8 cellular contexts compared by ENCODE assay signal in the genomic region with DNA sequence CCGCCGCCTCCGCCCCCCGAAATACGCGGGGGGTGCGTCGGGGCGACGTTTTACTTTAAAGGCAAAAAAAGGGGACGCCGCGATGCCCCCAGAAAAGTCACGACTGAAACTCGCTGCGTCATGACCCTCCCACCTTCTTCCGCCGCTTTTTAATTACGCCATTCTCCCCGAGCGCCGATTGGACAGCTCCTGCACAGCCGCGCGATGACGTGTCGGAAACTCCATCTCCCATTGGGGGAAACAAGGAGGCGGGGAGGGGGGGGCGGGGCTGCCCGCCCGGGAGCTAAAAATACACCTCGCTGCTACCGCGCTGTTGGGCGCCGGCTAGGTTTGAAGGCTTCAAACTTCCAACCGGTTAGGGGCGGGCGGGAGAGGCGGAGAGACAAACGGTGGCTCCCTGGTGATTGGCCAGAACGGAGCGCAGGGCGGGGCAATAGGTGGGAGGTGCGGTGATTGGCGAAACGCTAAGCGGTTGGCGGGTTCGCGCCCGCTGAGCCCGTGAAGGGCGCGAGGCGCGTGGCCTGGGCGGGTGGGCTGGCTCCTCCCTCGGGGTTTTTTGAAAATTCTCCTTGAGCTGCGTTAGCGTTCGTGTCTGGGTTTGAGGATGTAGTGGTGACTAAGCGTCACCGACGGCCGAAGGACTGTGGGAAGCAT. TPM values are rescaled to one million over a fixed set of nuclear protein-coding genes. Genes with fewer than 3 reads are reported as not detected.
DNase-seq lines count a peak whose midpoint lies in the region; ATAC-seq and TF ChIP-seq lines count a peak whose summit lies in the region.

Gene RHEB (minus strand): TSS at position 131 of the 654 bp plus-strand sequence. CDS start 384 bp downstream, outside the sequence.

- H3K27ac Mint-ChIP-seq in chondrocyte (ENCODE audit: unreplicated experiment): peak within 1 kb of the TSS; percentile 97

- H3K4me3 Mint-ChIP-seq in chondrocyte (ENCODE audit: unreplicated experiment): peak within 1 kb of the TSS; percentile 96

- no peaks in the 10 kb centered on the region for H3K36me3 Mint-ChIP-seq in chondrocyte (ENCODE audit: low read depth)

- no peak for TF ChIP-seq CTCF in AG10803 (conservative IDR thresholded peaks at IDR 0.05; ENCODE audit: low read length)
- no peak for TF ChIP-seq CTCF in chondrocyte (IDR thresholded peaks at IDR 0.05)
- no peak for TF ChIP-seq CTCF in kidney epithelial cell (IDR thresholded peaks at IDR 0.05; ENCODE audit: insufficient read depth, low read length, poor library complexity, severe bottlenecking)

- H3K27me3 ChIP-seq in kidney epithelial cell (ENCODE audit: control insufficient read depth, insufficient read depth, low read length): no peaks in the 10 kb centered on the region

- H3K36me3 ChIP-seq in kidney epithelial cell (ENCODE audit: control insufficient read depth, insufficient read depth, low read length): no peaks in the 10 kb centered on the region

- H3K27me3 Mint-ChIP-seq in chondrocyte (ENCODE audit: low read depth): no peaks in the 10 kb centered on the region

- ATAC-seq in GM19043 (IDR thresholded peaks at IDR 0.05; ENCODE audit: low read depth, unreplicated experiment) (peak; percentile 74), HG03432 (IDR thresholded peaks at IDR 0.05; ENCODE audit: unreplicated experiment) (peak; percentile 84)

- H3K9me3 Mint-ChIP-seq in chondrocyte (ENCODE audit: low read depth): no peaks in the 10 kb centered on the region

- H3K4me1 Mint-ChIP-seq in chondrocyte (ENCODE audit: low read depth): peaks cover 35% of the 10 kb centered on the region

- H3K4me3 ChIP-seq in AG10803 (ENCODE audit: low read length): peak within 1 kb of the TSS; percentile 84
- H3K4me3 ChIP-seq in kidney epithelial cell (ENCODE audit: low read depth, low read length): peak within 1 kb of the TSS; percentile 57

- DNase-seq in AG10803 (ENCODE audit: low read depth) (peak; percentile 99), NCI-H510A (lab: John Stamatoyannopoulos, UW) (peak; percentile 92), chondrocyte (ENCODE audit: low spot score) (peak; percentile 98), kidney epithelial cell (ENCODE audit: low read depth) (peak; percentile 95)
- DNase-seq in activated CD4-positive, alpha-beta T cell treated with anti-CD3 and anti-CD28 coated beads for 24 hours (ENCODE audit: low read depth in 2 of 2): peak; percentile 97 to 98
- peak; percentile 97 to 98 for DNase-seq in stimulated activated CD4-positive, alpha-beta T cell treated with anti-CD3 and anti-CD28 coated beads, Interleukin-15, amount 100 ng/mL, for 48 hours (ENCODE audit: low read depth in 2 of 2)

RNA-seq across cellular contexts. Expression of gene RHEB, which starts in this region (rescaled TPM):
- 111 to 126 TPM (median 123 TPM) in 3 replicates for total RNA-seq in chondrocyte
- total RNA-seq in kidney epithelial cell: 99.7 and 139 TPM in 2 replicates

Comparison
In these comparisons a context has a peak if more than half of its experiments do, and no peak if none do; other contexts are left out.
1. Peak in every context shown above with its lines: DNase-seq, ATAC-seq and H3K4me3 ChIP-seq.